11 cellular contexts compared by ENCODE assay signal in genomic region chr14:99645545-99646505, GRCh38. TPM values are rescaled to one million over a fixed set of nuclear protein-coding genes. Genes with fewer than 3 reads are reported as not detected.
DNase-seq lines count a peak whose midpoint lies in the region; ATAC-seq and TF ChIP-seq lines count a peak whose summit lies in the region.
"Had no signal": no experiment of that assay in that cellular context is flagged by ENCODE, and none has a peak within 500 bp of the region (broad histone marks: within the 10 kb centered on the region; RNA-seq: fewer than 3 reads in every experiment).

No MANE protein-coding gene starts in this region.

- H3K27ac Mint-ChIP-seq in activated T-helper 17 cell treated with anti-CD3 and anti-CD28 coated beads, Interleukin-2, amount 50 U/mL, for 72 hours = no peak overlapping the region

- H3K27me3 Mint-ChIP-seq in activated T-helper 17 cell treated with anti-CD3 and anti-CD28 coated beads, Interleukin-2, amount 50 U/mL, for 72 hours = peaks cover 9% of the 10 kb centered on the region

- H3K4me1 Mint-ChIP-seq in activated T-helper 17 cell treated with anti-CD3 and anti-CD28 coated beads, Interleukin-2, amount 50 U/mL, for 72 hours = no peaks in the 10 kb centered on the region

- TF ChIP-seq POLR2A in prostate gland (IDR thresholded peaks at IDR 0.05) = no peak

- H3K27me3 ChIP-seq in BLaER1 = peaks cover 42% of the 10 kb centered on the region
- peaks cover 14% of the 10 kb centered on the region for H3K27me3 ChIP-seq in left ventricle myocardium inferior (ENCODE audit: low read depth)
- H3K27me3 ChIP-seq in prostate gland (replicated peaks; ENCODE audit: insufficient read depth) = no peaks in the 10 kb centered on the region

- no peak for DNase-seq in left ventricle myocardium inferior
- DNase-seq in prostate gland (ENCODE audit: low spot score) = no peak
- no peak for DNase-seq in NCI-H1092 (lab: John Stamatoyannopoulos, UW)
- DNase-seq in GM03348 (ENCODE audit: low spot score) = no peak
- no peak for DNase-seq in HuH-7 (ENCODE audit: low spot score)
- no peak for DNase-seq in middle frontal gyrus (ENCODE audit: extremely low spot score, low spot score)
- DNase-seq: activated CD8-positive, alpha-beta memory T cell treated with anti-CD3 and anti-CD28 coated beads for 24 hours; kidney glomerular epithelial cell; NCI-H2081 had no signal

- H3K9ac ChIP-seq in BLaER1 = no peak overlapping the region

- intact Hi-C loops in left ventricle myocardium inferior (cut with micrococcal nuclease) = no loop called here
- intact Hi-C loops in prostate gland (cut with DNase I) = no loop called here

- H3K4me1 ChIP-seq in BLaER1 (peaks cover 25% of the 10 kb centered on the region), left ventricle myocardium inferior (peaks cover 19% of the 10 kb centered on the region), prostate gland (replicated peaks) (no peaks in the 10 kb centered on the region)

- peaks cover 7% of the 10 kb centered on the region; the same call in 1 of the 2 replicates for H4K20me1 ChIP-seq in BLaER1

- peak overlapping the region; percentile 31 for H3K4me3 Mint-ChIP-seq in activated T-helper 17 cell treated with anti-CD3 and anti-CD28 coated beads, Interleukin-2, amount 50 U/mL, for 72 hours

- no peaks in the 10 kb centered on the region for H3K36me3 Mint-ChIP-seq in activated T-helper 17 cell treated with anti-CD3 and anti-CD28 coated beads, Interleukin-2, amount 50 U/mL, for 72 hours (ENCODE audit: low read depth)

- H3K36me3 ChIP-seq in BLaER1 (no peaks in the 10 kb centered on the region), left ventricle myocardium inferior (no peaks in the 10 kb centered on the region), prostate gland (no peaks in the 10 kb centered on the region)

- H3K27ac ChIP-seq in BLaER1 (no peak overlapping the region), left ventricle myocardium inferior (replicated peaks) (peak overlapping the region; percentile 71), prostate gland (no peak overlapping the region)

- H3K9me3 ChIP-seq in BLaER1 (no peaks in the 10 kb centered on the region), left ventricle myocardium inferior (replicated peaks) (no peaks in the 10 kb centered on the region), prostate gland (no peaks in the 10 kb centered on the region)

- H3K4me2 ChIP-seq in BLaER1 = peak overlapping the region; percentile 68

- H3K9me3 Mint-ChIP-seq in activated T-helper 17 cell treated with anti-CD3 and anti-CD28 coated beads, Interleukin-2, amount 50 U/mL, for 72 hours = no peaks in the 10 kb centered on the region

- WGBS in prostate gland = 46% methylated on average over 25 of the region's 32 CpGs

- H3K4me3 ChIP-seq in BLaER1 (peak overlapping the region; percentile 58), left ventricle myocardium inferior (peak overlapping the region; percentile 71), prostate gland (peak overlapping the region; percentile 20 to 38)

- ATAC-seq in activated T-helper 17 cell treated with anti-CD3 and anti-CD28 coated beads, Interleukin-2, amount 50 U/mL, for 72 hours (replicated peaks) = no peak

- TF ChIP-seq CTCF in left ventricle myocardium inferior (IDR thresholded peaks at IDR 0.05; ENCODE audit: borderline replicate concordance) = no peak
- no peak for TF ChIP-seq CTCF in prostate gland (IDR thresholded peaks at IDR 0.05)

RNA-seq across cellular contexts. Expression of gene HHIPL1, which starts 0.9 kb away (rescaled TPM):
- under 1 TPM in 1 of 2 donors, not detected in 1; 0.19 TPM for total RNA-seq in activated T-helper 17 cell treated with anti-CD3 and anti-CD28 coated beads, Interleukin-2, amount 50 U/mL, for 72 hours
- total RNA-seq in left ventricle myocardium inferior = 1.2 TPM
- 1 to 10 TPM; 2.8 to 4.5 TPM for total RNA-seq in prostate gland

RNA-seq across cellular contexts. Expression of gene CYP46A1, which starts 38.3 kb away (rescaled TPM):
- total RNA-seq in activated T-helper 17 cell treated with anti-CD3 and anti-CD28 coated beads, Interleukin-2, amount 50 U/mL, for 72 hours = under 1 TPM; 0.04 to 0.16 TPM
- total RNA-seq in left ventricle myocardium inferior = 4.2 TPM
- 1 to 10 TPM in 1 of 2 donors, under 1 TPM in 1; 0.46 to 6.5 TPM for total RNA-seq in prostate gland

RNA-seq across cellular contexts. Expression of gene CCDC85C, which starts 41.8 kb away (rescaled TPM):
- 1 to 10 TPM; 2.8 to 3.4 TPM for total RNA-seq in activated T-helper 17 cell treated with anti-CD3 and anti-CD28 coated beads, Interleukin-2, amount 50 U/mL, for 72 hours
- 41.0 TPM for total RNA-seq in left ventricle myocardium inferior
- total RNA-seq in prostate gland = 10 to 100 TPM; 35.1 to 47.2 TPM
